8 cellular contexts compared by ENCODE assay signal in the genomic region with DNA sequence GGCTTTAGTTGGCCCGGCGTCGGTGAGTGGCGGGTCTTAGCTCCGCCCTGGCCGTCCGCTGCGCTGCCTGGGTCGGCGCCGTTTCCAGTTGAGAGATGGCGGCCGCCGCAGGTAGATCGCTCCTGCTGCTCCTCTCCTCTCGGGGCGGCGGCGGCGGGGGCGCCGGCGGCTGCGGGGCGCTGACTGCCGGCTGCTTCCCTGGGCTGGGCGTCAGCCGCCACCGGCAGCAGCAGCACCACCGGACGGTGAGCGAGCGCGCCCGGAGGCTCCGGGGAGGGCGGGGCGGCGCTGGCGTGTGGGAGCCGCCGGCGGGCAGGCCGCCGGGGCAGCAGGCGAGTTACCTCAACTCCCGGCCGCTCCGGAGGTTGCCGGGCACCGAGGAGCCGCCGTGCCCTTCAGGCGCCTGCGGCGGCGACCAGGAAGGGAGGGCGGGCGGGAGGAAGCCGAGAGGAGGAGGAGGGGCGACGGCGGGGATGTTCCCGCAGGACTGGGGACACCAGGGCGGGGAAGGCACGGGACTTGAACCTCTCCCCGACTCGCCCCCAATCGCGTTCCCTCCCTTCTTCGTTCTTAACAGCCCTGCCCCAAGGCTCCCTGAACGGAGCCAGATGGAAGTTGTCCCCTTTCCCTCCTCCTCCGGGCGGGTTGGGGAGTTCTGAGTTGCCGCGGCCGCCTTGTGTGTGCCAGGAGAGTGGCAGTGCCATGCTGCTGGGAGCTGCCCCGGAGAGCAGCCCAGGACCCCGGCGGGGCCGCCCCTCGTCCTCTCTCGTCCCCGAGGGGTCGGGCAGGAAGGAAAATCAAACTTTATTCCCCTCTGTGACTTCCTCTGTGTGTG. TPM values are rescaled to one million over a fixed set of nuclear protein-coding genes. Genes with fewer than 3 reads are reported as not detected.
DNase-seq lines count a peak whose midpoint lies in the region; ATAC-seq, FAIRE-seq and TF ChIP-seq lines count a peak whose summit lies in the region.

A gene with protein sequence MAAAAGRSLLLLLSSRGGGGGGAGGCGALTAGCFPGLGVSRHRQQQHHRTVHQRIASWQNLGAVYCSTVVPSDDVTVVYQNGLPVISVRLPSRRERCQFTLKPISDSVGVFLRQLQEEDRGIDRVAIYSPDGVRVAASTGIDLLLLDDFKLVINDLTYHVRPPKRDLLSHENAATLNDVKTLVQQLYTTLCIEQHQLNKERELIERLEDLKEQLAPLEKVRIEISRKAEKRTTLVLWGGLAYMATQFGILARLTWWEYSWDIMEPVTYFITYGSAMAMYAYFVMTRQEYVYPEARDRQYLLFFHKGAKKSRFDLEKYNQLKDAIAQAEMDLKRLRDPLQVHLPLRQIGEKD (plus strand): TSS at position 87 of the 835 bp plus-strand sequence. CDS start 9 bp downstream, at position 96.

- peak within 1 kb of the TSS; percentile 91 for H3K4me3 Mint-ChIP-seq in T-helper 1 cell treated with Interleukin-12 subunit alpha and Interleukin-12 subunit beta and Interleukin-4 antibody, amounts not matched to agents 30 μg/mL and 1 μg/mL, for 36 hours

- no peaks in the 10 kb centered on the region for H3K9me3 Mint-ChIP-seq in T-helper 1 cell treated with Interleukin-12 subunit alpha and Interleukin-12 subunit beta and Interleukin-4 antibody, amounts not matched to agents 30 μg/mL and 1 μg/mL, for 36 hours

- peaks cover 27% of the 10 kb centered on the region for H3K4me1 Mint-ChIP-seq in T-helper 1 cell treated with Interleukin-12 subunit alpha and Interleukin-12 subunit beta and Interleukin-4 antibody, amounts not matched to agents 30 μg/mL and 1 μg/mL, for 36 hours (ENCODE audit: low read depth)

- H3K4me2 ChIP-seq in GM23248 (ENCODE audit: unreplicated experiment) = peak within 1 kb of the TSS; percentile 93

- in situ Hi-C loops in GM23248 (cut with MboI) = no loop called here

- intact Hi-C loops in right cardiac atrium (cut with DNase I) = loop anchor here in 3 of 4 donors (5.0 to 10.0 kb wide), 3 partner anchors 140 to 327 kb away; no protein-coding TSS in a partner anchor

- H3K4me3 ChIP-seq in GM23248 = peak within 1 kb of the TSS; percentile 92
- H3K4me3 ChIP-seq in LNCaP clone FGC (ENCODE audit: low read depth, low read length) = peak within 1 kb of the TSS; percentile 78
- H3K4me3 ChIP-seq in right cardiac atrium (ENCODE audit: low read length) = peak within 1 kb of the TSS; percentile 92

- 1 to 2% methylated on average over 31 to 64 of the region's 85 CpGs for WGBS in GM23248 (ENCODE audit: low coverage in 1 of 2, low lambda C conversion rate in 2 of 2, missing lambda C conversion rate in 2 of 2), 2 experiments
- under 1% methylated on average over 85 of the region's 85 CpGs for WGBS in right cardiac atrium

- peaks cover 5% of the 10 kb centered on the region; the same call in 1 of the 2 replicates for H4K20me1 ChIP-seq in GM23248 (ENCODE audit: insufficient read depth)

- ATAC-seq in right cardiac atrium = peak; percentile 96 to 98

- H3K9me3 ChIP-seq in GM23248 (ENCODE audit: low read depth) (no peaks in the 10 kb centered on the region), right cardiac atrium (ENCODE audit: control insufficient read depth, low read length) (no peaks in the 10 kb centered on the region)

- peaks cover 13% of the 10 kb centered on the region; the same call in 1 of the 2 replicates for H3F3A ChIP-seq in GM23248 (ENCODE audit: insufficient read depth)

- FAIRE-seq in urothelium cell line (lab: Jason Lieb, UNC) = peak; percentile 80

- H3K9me2 ChIP-seq in GM23248 (ENCODE audit: insufficient read depth) = no peaks in the 10 kb centered on the region

- DNase-seq in GDM1 (lab: John Stamatoyannopoulos, UW) (peak; percentile 95), GM23248 (peak; percentile 99), LNCaP clone FGC (ENCODE audit: low read depth) (peak; percentile 87), anterior cingulate cortex (lab: John Stamatoyannopoulos, UW) (peak; percentile 30 to 98 (median 92)), right cardiac atrium (peak; percentile 95 to 98 (median 97)), putamen (ENCODE audit: low spot score) (peak; percentile 97), urothelium cell line (ENCODE audit: low spot score) (peak; percentile 98)

- H3K4me1 ChIP-seq in GM23248 (ENCODE audit: insufficient read depth) = peaks cover 35% of the 10 kb centered on the region
- H3K4me1 ChIP-seq in right cardiac atrium (ENCODE audit: control insufficient read depth, insufficient read depth, low read length) = no peaks in the 10 kb centered on the region

- H3K9ac ChIP-seq in GM23248 = peak within 1 kb of the TSS; percentile 81

- H2AFZ ChIP-seq in GM23248 = peak within 1 kb of the TSS; percentile 87

- H3K79me2 ChIP-seq in GM23248 (ENCODE audit: insufficient read depth) = peaks cover 47% of the 10 kb centered on the region

- peak within 1 kb of the TSS; percentile 76 for H3K27ac Mint-ChIP-seq in T-helper 1 cell treated with Interleukin-12 subunit alpha and Interleukin-12 subunit beta and Interleukin-4 antibody, amounts not matched to agents 30 μg/mL and 1 μg/mL, for 36 hours

- no peak for TF ChIP-seq CTCF in LNCaP clone FGC (IDR thresholded peaks at IDR 0.05; ENCODE audit: control insufficient read depth, extremely low read depth, insufficient read depth)

- H3K27ac ChIP-seq in GM23248 = peak within 1 kb of the TSS; percentile 40
- H3K27ac ChIP-seq in right cardiac atrium (ENCODE audit: low read length) = peak within 1 kb of the TSS; percentile 97

- H3K27me3 Mint-ChIP-seq in T-helper 1 cell treated with Interleukin-12 subunit alpha and Interleukin-12 subunit beta and Interleukin-4 antibody, amounts not matched to agents 30 μg/mL and 1 μg/mL, for 36 hours (ENCODE audit: low read depth) = peaks cover 16% of the 10 kb centered on the region

- H3K27me3 ChIP-seq in GM23248 (replicated peaks; ENCODE audit: insufficient read depth) = no peaks in the 10 kb centered on the region
- no peaks in the 10 kb centered on the region for H3K27me3 ChIP-seq in right cardiac atrium (ENCODE audit: control insufficient read depth, insufficient read depth)

- H3K36me3 ChIP-seq in GM23248 (ENCODE audit: low read depth) = no peaks in the 10 kb centered on the region

- H3K36me3 Mint-ChIP-seq in T-helper 1 cell treated with Interleukin-12 subunit alpha and Interleukin-12 subunit beta and Interleukin-4 antibody, amounts not matched to agents 30 μg/mL and 1 μg/mL, for 36 hours (ENCODE audit: low read depth) = no peaks in the 10 kb centered on the region

RNA-seq across cellular contexts. Expression of the gene that starts here (rescaled TPM):
- total RNA-seq in GM23248 (2014; rRNA removed; shearing (Covaris generic)) = 29.5 and 57.7 TPM in 2 replicates
- polyA plus RNA-seq in GM23248 (2016; fragmentation: Nextera tagmentation; extraction: Ambion mirVana) = 30.9 and 34.0 TPM in 2 replicates
- 10 to 100 TPM; 17.7 to 22.1 (median 18.8) TPM for total RNA-seq in right cardiac atrium
- polyA plus RNA-seq in right cardiac atrium = 14.2 TPM

Comparison
In these comparisons a context has a peak if more than half of its experiments do, and no peak if none do; other contexts are left out.
1. Peak in every context shown above with its lines: DNase-seq, ATAC-seq, H3K4me3 ChIP-seq and H3K27ac ChIP-seq.